Comparison of ENCODE assay signal across 1 cellular context in the genomic region with DNA sequence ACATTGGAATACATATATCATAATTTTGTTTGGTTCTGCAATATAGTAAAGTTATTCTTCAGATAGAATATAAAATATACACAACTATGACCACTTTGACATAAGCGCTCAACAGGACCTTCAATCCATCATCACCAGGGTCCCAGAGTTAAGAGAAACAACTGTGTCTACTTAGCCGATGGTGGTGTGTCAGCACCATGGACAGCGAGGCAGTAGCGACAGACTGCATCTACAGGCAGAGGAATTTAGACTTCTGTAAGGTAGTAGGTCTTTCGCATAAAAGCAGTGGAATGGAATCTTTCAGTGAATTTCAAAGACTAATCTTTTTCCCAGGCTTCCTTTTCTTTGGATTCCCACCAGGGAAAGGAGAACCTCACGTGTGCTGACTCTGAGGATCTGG.
TF ChIP-seq lines count a peak whose summit lies in the region.

No MANE protein-coding gene starts in this region.

TF ChIP-seq in HepG2, 621 proteins besides CTCF, POLR2A, EP300 and RAD21 (continued from another document and continues in another):
- TF ChIP-seq, protein P1, sequence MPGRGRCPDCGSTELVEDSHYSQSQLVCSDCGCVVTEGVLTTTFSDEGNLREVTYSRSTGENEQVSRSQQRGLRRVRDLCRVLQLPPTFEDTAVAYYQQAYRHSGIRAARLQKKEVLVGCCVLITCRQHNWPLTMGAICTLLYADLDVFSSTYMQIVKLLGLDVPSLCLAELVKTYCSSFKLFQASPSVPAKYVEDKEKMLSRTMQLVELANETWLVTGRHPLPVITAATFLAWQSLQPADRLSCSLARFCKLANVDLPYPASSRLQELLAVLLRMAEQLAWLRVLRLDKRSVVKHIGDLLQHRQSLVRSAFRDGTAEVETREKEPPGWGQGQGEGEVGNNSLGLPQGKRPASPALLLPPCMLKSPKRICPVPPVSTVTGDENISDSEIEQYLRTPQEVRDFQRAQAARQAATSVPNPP (CRISPR knock-in tag; IDR thresholded peaks at IDR 0.05): no peak
- TF ChIP-seq STAT5B (CRISPR knock-in tag; IDR thresholded peaks at IDR 0.05): peak; percentile 96; the same call in 1 of the 2 replicates
- peak; percentile 83 for TF ChIP-seq RXRB (CRISPR knock-in tag; IDR thresholded peaks at IDR 0.05; ENCODE audit: borderline replicate concordance)
- no peak for TF ChIP-seq HNRNPH1 (optimal IDR thresholded peaks at IDR 0.05; ENCODE audit: low read depth, low read length)
- TF ChIP-seq, protein P2, sequence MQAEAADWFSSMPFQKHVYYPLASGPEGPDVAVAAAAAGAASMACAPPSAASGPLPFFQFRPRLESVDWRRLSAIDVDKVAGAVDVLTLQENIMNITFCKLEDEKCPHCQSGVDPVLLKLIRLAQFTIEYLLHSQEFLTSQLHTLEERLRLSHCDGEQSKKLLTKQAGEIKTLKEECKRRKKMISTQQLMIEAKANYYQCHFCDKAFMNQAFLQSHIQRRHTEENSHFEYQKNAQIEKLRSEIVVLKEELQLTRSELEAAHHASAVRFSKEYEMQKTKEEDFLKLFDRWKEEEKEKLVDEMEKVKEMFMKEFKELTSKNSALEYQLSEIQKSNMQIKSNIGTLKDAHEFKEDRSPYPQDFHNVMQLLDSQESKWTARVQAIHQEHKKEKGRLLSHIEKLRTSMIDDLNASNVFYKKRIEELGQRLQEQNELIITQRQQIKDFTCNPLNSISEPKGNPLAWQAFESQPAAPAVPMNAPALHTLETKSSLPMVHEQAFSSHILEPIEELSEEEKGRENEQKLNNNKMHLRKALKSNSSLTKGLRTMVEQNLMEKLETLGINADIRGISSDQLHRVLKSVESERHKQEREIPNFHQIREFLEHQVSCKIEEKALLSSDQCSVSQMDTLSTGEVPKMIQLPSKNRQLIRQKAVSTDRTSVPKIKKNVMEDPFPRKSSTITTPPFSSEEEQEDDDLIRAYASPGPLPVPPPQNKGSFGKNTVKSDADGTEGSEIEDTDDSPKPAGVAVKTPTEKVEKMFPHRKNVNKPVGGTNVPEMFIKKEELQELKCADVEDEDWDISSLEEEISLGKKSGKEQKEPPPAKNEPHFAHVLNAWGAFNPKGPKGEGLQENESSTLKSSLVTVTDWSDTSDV (CRISPR knock-in tag; IDR thresholded peaks at IDR 0.05): no peak; the same call in 1 of the 2 replicates
- TF ChIP-seq ZFY (CRISPR knock-in tag; IDR thresholded peaks at IDR 0.05): 0 out of 2 replicates have a peak, but pooled peaks have one; percentile 25
- TF ChIP-seq, protein P3, sequence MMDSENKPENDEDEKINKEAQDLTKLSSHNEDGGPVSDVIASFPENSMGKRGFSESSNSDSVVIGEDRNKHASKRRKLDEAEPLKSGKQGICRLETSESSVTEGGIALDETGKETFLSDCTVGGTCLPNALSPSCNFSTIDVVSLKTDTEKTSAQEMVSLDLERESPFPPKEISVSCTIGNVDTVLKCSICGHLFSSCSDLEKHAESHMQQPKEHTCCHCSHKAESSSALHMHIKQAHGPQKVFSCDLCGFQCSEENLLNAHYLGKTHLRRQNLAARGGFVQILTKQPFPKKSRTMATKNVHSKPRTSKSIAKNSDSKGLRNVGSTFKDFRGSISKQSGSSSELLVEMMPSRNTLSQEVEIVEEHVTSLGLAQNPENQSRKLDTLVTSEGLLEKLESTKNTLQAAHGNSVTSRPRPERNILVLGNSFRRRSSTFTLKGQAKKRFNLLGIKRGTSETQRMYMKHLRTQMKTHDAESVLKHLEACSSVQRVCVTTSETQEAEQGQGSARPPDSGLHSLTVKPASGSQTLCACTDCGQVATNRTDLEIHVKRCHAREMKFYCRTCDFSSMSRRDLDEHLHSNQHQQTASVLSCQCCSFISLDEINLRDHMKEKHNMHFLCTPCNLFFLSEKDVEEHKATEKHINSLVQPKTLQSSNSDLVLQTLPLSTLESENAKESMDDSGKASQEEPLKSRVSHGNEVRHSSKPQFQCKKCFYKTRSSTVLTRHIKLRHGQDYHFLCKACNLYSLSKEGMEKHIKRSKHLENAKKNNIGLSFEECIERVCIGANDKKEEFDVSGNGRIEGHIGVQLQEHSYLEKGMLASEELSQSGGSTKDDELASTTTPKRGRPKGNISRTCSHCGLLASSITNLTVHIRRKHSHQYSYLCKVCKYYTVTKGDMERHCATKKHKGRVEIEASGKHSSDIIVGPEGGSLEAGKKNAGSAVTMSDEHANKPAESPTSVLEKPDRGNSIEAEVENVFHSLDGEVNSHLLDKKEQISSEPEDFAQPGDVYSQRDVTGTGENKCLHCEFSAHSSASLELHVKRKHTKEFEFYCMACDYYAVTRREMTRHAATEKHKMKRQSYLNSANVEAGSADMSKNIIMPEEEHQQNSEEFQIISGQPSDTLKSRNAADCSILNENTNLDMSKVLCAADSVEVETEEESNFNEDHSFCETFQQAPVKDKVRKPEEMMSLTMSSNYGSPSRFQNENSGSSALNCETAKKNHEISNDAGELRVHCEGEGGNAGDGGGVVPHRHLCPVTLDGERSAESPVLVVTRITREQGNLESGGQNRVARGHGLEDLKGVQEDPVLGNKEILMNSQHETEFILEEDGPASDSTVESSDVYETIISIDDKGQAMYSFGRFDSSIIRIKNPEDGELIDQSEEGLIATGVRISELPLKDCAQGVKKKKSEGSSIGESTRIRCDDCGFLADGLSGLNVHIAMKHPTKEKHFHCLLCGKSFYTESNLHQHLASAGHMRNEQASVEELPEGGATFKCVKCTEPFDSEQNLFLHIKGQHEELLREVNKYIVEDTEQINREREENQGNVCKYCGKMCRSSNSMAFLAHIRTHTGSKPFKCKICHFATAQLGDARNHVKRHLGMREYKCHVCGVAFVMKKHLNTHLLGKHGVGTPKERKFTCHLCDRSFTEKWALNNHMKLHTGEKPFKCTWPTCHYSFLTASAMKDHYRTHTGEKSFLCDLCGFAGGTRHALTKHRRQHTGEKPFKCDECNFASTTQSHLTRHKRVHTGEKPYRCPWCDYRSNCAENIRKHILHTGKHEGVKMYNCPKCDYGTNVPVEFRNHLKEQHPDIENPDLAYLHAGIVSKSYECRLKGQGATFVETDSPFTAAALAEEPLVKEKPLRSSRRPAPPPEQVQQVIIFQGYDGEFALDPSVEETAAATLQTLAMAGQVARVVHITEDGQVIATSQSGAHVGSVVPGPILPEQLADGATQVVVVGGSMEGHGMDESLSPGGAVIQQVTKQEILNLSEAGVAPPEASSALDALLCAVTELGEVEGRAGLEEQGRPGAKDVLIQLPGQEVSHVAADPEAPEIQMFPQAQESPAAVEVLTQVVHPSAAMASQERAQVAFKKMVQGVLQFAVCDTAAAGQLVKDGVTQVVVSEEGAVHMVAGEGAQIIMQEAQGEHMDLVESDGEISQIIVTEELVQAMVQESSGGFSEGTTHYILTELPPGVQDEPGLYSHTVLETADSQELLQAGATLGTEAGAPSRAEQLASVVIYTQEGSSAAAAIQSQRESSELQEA (CRISPR knock-in tag; IDR thresholded peaks at IDR 0.05; ENCODE audit: not compliant biosample characterization): no peak
- TF ChIP-seq ZNF713 (CRISPR knock-in tag; IDR thresholded peaks at IDR 0.05): no peak
- no peak for TF ChIP-seq MXI1 (IDR thresholded peaks at IDR 0.05; ENCODE audit: borderline replicate concordance, low read depth, low read length)
- no peak for TF ChIP-seq SRSF9 (IDR thresholded peaks at IDR 0.05; ENCODE audit: borderline replicate concordance, insufficient read depth, low read depth, low read length, poor library complexity, severe bottlenecking)
- 0 out of 2 replicates have a peak, but pooled peaks have one; percentile 34 for TF ChIP-seq ZC3H13 (CRISPR knock-in tag; IDR thresholded peaks at IDR 0.05)
- TF ChIP-seq SOX5 (CRISPR knock-in tag; IDR thresholded peaks at IDR 0.05; ENCODE audit: borderline replicate concordance): peak; percentile 52; the same call in 1 of the 2 replicates
- no peak for TF ChIP-seq ZNF274 (CRISPR knock-in tag; IDR thresholded peaks at IDR 0.05)
- peak; percentile 48 for TF ChIP-seq XRCC5 (optimal IDR thresholded peaks at IDR 0.05; ENCODE audit: low read length)
- TF ChIP-seq, protein P4, sequence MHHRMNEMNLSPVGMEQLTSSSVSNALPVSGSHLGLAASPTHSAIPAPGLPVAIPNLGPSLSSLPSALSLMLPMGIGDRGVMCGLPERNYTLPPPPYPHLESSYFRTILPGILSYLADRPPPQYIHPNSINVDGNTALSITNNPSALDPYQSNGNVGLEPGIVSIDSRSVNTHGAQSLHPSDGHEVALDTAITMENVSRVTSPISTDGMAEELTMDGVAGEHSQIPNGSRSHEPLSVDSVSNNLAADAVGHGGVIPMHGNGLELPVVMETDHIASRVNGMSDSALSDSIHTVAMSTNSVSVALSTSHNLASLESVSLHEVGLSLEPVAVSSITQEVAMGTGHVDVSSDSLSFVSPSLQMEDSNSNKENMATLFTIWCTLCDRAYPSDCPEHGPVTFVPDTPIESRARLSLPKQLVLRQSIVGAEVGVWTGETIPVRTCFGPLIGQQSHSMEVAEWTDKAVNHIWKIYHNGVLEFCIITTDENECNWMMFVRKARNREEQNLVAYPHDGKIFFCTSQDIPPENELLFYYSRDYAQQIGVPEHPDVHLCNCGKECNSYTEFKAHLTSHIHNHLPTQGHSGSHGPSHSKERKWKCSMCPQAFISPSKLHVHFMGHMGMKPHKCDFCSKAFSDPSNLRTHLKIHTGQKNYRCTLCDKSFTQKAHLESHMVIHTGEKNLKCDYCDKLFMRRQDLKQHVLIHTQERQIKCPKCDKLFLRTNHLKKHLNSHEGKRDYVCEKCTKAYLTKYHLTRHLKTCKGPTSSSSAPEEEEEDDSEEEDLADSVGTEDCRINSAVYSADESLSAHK (CRISPR knock-in tag; IDR thresholded peaks at IDR 0.05; ENCODE audit: borderline replicate concordance): peak; percentile 95; the same call in 1 of the 2 replicates
- TF ChIP-seq SALL2 (CRISPR knock-in tag; IDR thresholded peaks at IDR 0.05): peak; percentile 59; the same call in 1 of the 2 replicates
- TF ChIP-seq, protein P5, sequence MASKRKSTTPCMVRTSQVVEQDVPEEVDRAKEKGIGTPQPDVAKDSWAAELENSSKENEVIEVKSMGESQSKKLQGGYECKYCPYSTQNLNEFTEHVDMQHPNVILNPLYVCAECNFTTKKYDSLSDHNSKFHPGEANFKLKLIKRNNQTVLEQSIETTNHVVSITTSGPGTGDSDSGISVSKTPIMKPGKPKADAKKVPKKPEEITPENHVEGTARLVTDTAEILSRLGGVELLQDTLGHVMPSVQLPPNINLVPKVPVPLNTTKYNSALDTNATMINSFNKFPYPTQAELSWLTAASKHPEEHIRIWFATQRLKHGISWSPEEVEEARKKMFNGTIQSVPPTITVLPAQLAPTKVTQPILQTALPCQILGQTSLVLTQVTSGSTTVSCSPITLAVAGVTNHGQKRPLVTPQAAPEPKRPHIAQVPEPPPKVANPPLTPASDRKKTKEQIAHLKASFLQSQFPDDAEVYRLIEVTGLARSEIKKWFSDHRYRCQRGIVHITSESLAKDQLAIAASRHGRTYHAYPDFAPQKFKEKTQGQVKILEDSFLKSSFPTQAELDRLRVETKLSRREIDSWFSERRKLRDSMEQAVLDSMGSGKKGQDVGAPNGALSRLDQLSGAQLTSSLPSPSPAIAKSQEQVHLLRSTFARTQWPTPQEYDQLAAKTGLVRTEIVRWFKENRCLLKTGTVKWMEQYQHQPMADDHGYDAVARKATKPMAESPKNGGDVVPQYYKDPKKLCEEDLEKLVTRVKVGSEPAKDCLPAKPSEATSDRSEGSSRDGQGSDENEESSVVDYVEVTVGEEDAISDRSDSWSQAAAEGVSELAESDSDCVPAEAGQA (IDR thresholded peaks at IDR 0.05; ENCODE audit: low read depth): no peak
- TF ChIP-seq, protein P5 (CRISPR knock-in tag; IDR thresholded peaks at IDR 0.05; ENCODE audit: borderline replicate concordance): peak; percentile 90; the same call in 1 of the 2 replicates
- TF ChIP-seq, protein P6, sequence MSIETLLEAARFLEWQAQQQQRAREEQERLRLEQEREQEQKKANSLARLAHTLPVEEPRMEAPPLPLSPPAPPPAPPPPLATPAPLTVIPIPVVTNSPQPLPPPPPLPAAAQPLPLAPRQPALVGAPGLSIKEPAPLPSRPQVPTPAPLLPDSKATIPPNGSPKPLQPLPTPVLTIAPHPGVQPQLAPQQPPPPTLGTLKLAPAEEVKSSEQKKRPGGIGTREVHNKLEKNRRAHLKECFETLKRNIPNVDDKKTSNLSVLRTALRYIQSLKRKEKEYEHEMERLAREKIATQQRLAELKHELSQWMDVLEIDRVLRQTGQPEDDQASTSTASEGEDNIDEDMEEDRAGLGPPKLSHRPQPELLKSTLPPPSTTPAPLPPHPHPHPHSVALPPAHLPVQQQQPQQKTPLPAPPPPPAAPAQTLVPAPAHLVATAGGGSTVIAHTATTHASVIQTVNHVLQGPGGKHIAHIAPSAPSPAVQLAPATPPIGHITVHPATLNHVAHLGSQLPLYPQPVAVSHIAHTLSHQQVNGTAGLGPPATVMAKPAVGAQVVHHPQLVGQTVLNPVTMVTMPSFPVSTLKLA (IDR thresholded peaks at IDR 0.05): no peak
- TF ChIP-seq, protein P7, sequence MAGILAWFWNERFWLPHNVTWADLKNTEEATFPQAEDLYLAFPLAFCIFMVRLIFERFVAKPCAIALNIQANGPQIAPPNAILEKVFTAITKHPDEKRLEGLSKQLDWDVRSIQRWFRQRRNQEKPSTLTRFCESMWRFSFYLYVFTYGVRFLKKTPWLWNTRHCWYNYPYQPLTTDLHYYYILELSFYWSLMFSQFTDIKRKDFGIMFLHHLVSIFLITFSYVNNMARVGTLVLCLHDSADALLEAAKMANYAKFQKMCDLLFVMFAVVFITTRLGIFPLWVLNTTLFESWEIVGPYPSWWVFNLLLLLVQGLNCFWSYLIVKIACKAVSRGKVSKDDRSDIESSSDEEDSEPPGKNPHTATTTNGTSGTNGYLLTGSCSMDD (CRISPR knock-in tag; IDR thresholded peaks at IDR 0.05): no peak
- no peak for TF ChIP-seq EZH2 (conservative IDR thresholded peaks at IDR 0.05; ENCODE audit: low read depth, low read length)
- TF ChIP-seq HNRNPLL (IDR thresholded peaks at IDR 0.05; ENCODE audit: low read depth, low read length, poor library complexity, severe bottlenecking): no peak
- peak; percentile 41; the same call in 1 of the 2 replicates for TF ChIP-seq ZNF772 (CRISPR knock-in tag; IDR thresholded peaks at IDR 0.05)
- TF ChIP-seq FOXP1 (IDR thresholded peaks at IDR 0.05): no peak
- peak; percentile 27; the same call in 1 of the 2 replicates for TF ChIP-seq FOXP1 (CRISPR knock-in tag; IDR thresholded peaks at IDR 0.05)
